In the genomic region with DNA sequence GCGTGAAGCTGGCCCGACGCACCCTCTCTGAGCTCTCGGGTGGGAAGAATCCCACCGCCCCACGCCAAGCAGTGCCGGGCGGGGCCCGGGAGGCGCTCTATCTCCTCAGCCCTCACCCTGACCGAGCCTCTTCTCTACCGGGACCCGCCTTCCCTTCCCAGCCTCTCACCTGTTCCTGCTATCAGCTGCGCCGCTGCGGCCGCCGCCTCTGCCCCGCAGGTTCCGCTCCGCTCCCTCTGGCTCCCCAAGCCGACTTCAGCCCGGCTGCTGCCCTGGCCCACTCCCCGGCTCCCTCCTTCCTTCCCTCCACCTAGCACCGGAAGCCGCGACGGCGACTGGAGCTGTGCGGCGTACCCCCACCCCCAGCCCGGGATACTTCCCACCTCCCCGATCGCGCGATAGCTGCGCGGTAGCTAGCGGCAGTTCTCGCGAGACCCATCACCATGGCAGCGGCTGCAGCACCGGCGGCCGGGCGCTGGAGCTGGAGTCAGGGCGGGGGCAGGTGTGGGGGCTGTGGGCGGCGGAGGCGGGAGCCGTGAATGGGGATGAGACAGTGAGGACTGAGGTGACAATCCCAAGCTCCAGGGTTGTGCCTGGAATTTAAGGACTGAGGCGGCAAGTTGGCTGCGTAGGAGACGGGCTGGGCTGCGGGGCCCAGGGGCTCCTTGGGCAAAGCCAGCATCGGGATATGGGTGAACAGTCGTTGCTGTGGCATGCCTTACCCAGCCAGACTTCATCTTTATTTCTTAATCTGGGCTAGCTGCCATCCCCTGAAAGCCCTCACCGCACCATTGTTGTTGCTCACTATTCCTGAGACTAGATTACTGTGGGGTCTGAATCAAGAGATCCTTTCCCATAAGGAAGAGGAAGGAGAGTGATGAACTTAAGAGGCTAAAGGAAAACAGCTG, we compare ENCODE assay signal across 8 cellular contexts. TPM values are rescaled to one million over a fixed set of nuclear protein-coding genes. Genes with fewer than 3 reads are reported as not detected.
A peak's percentile ranks its signal among the peaks of the same experiment; 100 is the strongest.
DNase-seq lines count a peak whose midpoint lies in the region; ATAC-seq and TF ChIP-seq lines count a peak whose summit lies in the region.

A gene (minus strand): TSS at position 347 of the 908 bp plus-strand sequence. CDS start 16,392 bp downstream, outside the sequence.

- peak; percentile 92 for ATAC-seq in HG02623 (IDR thresholded peaks at IDR 0.05; ENCODE audit: unreplicated experiment)
- peak; percentile 98 for ATAC-seq in activated naive CD8-positive, alpha-beta T cell treated with anti-CD3 and anti-CD28 coated beads, Interleukin-2, amount 50 U/mL, for 24 hours
- ATAC-seq in Right ventricle myocardium superior (ENCODE audit: poor library complexity) = peak; percentile 98

- TF ChIP-seq CTCF in parathyroid adenoma (IDR thresholded peaks at IDR 0.05) (peak; percentile 13), tibial artery (IDR thresholded peaks at IDR 0.05) (no peak)

- DNase-seq in NCI-H1417 treated with DMSO at 0.1 percent for 48 hours (lab: John Stamatoyannopoulos, UW) (peak; percentile 80), SW480 (ENCODE audit: low spot score) (peak; percentile 91), Right ventricle myocardium superior (peak; percentile 96), tibial artery (peak; percentile 91 to 96)
- peak; percentile 92 for DNase-seq in activated naive CD8-positive, alpha-beta T cell treated with anti-CD3 and anti-CD28 coated beads, Interleukin-2, amount 50 U/mL, for 24 hours

- H3K9me3 Mint-ChIP-seq in activated naive CD8-positive, alpha-beta T cell treated with anti-CD3 and anti-CD28 coated beads, Interleukin-2, amount 50 U/mL, for 24 hours = no peaks in the 10 kb centered on the region

- peak within 1 kb of the TSS; percentile 82 for H2AFZ ChIP-seq in parathyroid adenoma

- H3K36me3 ChIP-seq in parathyroid adenoma (ENCODE audit: control insufficient read depth, insufficient read depth, low read length) (no peaks in the 10 kb centered on the region), tibial artery (peaks cover 0 to 9% (median 0%) of the 10 kb centered on the region in 3 donors)

- H3K27me3 ChIP-seq in parathyroid adenoma (ENCODE audit: control insufficient read depth, insufficient read depth, low read length) (no peaks in the 10 kb centered on the region), tibial artery (peaks cover 0 to 3% of the 10 kb centered on the region in 2 donors)

- no peaks in the 10 kb centered on the region for H3K9me3 ChIP-seq in parathyroid adenoma (ENCODE audit: control insufficient read depth, low read length)
- no peaks in the 10 kb centered on the region for H3K9me3 ChIP-seq in tibial artery

- H3K4me1 ChIP-seq in parathyroid adenoma (peaks cover 6% of the 10 kb centered on the region), tibial artery (peaks cover 0 to 19% (median 11%) of the 10 kb centered on the region in 4 donors)

- H3K4me3 Mint-ChIP-seq in activated naive CD8-positive, alpha-beta T cell treated with anti-CD3 and anti-CD28 coated beads, Interleukin-2, amount 50 U/mL, for 24 hours = peak within 1 kb of the TSS; percentile 94

- peaks cover 14% of the 10 kb centered on the region for H3K27me3 Mint-ChIP-seq in activated naive CD8-positive, alpha-beta T cell treated with anti-CD3 and anti-CD28 coated beads, Interleukin-2, amount 50 U/mL, for 24 hours

- peaks cover 20% of the 10 kb centered on the region for H3K79me2 ChIP-seq in parathyroid adenoma

- peaks cover 31% of the 10 kb centered on the region for H3K4me1 Mint-ChIP-seq in activated naive CD8-positive, alpha-beta T cell treated with anti-CD3 and anti-CD28 coated beads, Interleukin-2, amount 50 U/mL, for 24 hours

- H3K9ac ChIP-seq in parathyroid adenoma = peak within 1 kb of the TSS; percentile 85

- intact Hi-C loops in Right ventricle myocardium superior (cut with DNase I) (no loop called here), tibial artery (cut with DNase I; ENCODE audit: low total_unique reads) (no loop called here)

- H3K27ac ChIP-seq in parathyroid adenoma (peak within 1 kb of the TSS; percentile 91), tibial artery (peak within 1 kb of the TSS; percentile 82 to 86)

- H3K4me3 ChIP-seq in GM08714 (ENCODE audit: low read length) (peak within 1 kb of the TSS; percentile 90), parathyroid adenoma (ENCODE audit: low read depth, low read length) (peak within 1 kb of the TSS; percentile 99), tibial artery (peak within 1 kb of the TSS; percentile 83 to 100)

- peak within 1 kb of the TSS; percentile 88 for H3K4me2 ChIP-seq in parathyroid adenoma (ENCODE audit: low read length)

- H3K36me3 Mint-ChIP-seq in activated naive CD8-positive, alpha-beta T cell treated with anti-CD3 and anti-CD28 coated beads, Interleukin-2, amount 50 U/mL, for 24 hours (ENCODE audit: low read depth) = peaks cover 6% of the 10 kb centered on the region

- peak within 1 kb of the TSS; percentile 90 for H3K27ac Mint-ChIP-seq in activated naive CD8-positive, alpha-beta T cell treated with anti-CD3 and anti-CD28 coated beads, Interleukin-2, amount 50 U/mL, for 24 hours

RNA-seq across cellular contexts. Expression of the gene that starts here (rescaled TPM):
- 43.7 TPM for total RNA-seq in Right ventricle myocardium superior

Comparison
In these comparisons a context has a peak if more than half of its experiments do, and no peak if none do; other contexts are left out.
1. Peak in every context shown above with its lines: DNase-seq, ATAC-seq, H3K4me3 ChIP-seq and H3K27ac ChIP-seq.